ENCODE assay signal across 2 cellular contexts in genomic region chr6:88750936-88751335, GRCh38.
"Had no signal": no experiment of that assay in that cellular context is flagged by ENCODE, and none has a peak within 500 bp of the region (broad histone marks: within the 10 kb centered on the region; RNA-seq: fewer than 3 reads in every experiment).

No MANE protein-coding gene starts in this region.

- DNase-seq: H9, HCEC 1CT had no signal
